Comparison of ENCODE assay signal across 27 cellular contexts in the genomic region with DNA sequence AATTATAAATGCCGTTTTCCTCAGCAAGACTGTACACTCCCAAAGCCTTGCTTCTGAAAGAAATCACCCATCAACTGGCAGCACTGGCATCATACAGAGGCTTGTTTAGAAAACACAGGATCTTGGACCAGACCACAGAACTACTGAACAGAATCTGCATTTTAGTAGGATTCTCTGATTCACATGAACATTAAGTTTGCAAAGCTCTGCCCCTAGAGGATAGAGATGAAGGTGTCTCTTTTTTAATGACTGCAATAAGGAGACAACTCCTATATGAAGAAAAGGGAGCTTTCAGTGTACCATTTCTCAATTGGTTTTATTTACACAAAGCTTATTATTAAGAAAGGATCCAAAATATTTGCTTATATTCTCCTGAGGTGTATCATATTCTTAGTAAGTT.
DNase-seq lines count a peak whose midpoint lies in the region; ATAC-seq and TF ChIP-seq lines count a peak whose summit lies in the region.
"Had no signal": no experiment of that assay in that cellular context is flagged by ENCODE, and none has a peak within 500 bp of the region (broad histone marks: within the 10 kb centered on the region; RNA-seq: fewer than 3 reads in every experiment).

No MANE protein-coding gene starts in this region.

- H4K20me1 ChIP-seq in PC-3 (ENCODE audit: low read length), result no peaks in the 10 kb centered on the region

- H3K9me3 Mint-ChIP-seq in MCF 10A (ENCODE audit: unreplicated experiment), result no peaks in the 10 kb centered on the region
- H3K9me3 Mint-ChIP-seq in endodermal cell, result no peaks in the 10 kb centered on the region
- no peaks in the 10 kb centered on the region for H3K9me3 Mint-ChIP-seq in type B pancreatic cell
- H3K9me3 Mint-ChIP-seq: activated naive CD4-positive, alpha-beta T cell treated with anti-CD3 and anti-CD28 coated beads, Interleukin-2, amount 50 U/mL, for 24 hours; activated T-helper 1 cell treated with anti-CD3 and anti-CD28 coated beads, Interleukin-12 subunit alpha, Interleukin-12 subunit beta, Interleukin-2, Interleukin-4 antibody, amounts not matched to agents 30 ng/mL and 10 ng/mL and 1 ng/mL, durations not matched to agents 14 hours and 24 hours and 36 hours; neural crest cell had no signal

- ATAC-seq in PC-3 (peak; percentile 37; the same call in 1 of the 2 replicates), heart left ventricle (no peak)
- ATAC-seq: activated CD8-positive, alpha-beta memory T cell treated with anti-CD3 and anti-CD28 coated beads, Interleukin-2, amount 10 ng/mL, durations not matched to agents 7 days and 5 days; gastroesophageal sphincter had no signal

- POLR2A ChIA-PET in MCF 10A (lab: Yijun Ruan, JAX) (interaction anchor here (1.1 kb wide), 1 partner anchor 9 kb away, joined by 3 read pairs; no protein-coding TSS in a partner anchor), PC-3 (lab: Charles Lee; ENCODE audit: unreplicated experiment) (interaction anchor here (0.6 kb wide), 1 partner anchor 172 kb away, joined by 3 read pairs; no protein-coding TSS in a partner anchor)

- H3K27ac ChIP-seq in breast epithelium (no peak overlapping the region), PC-3 (ENCODE audit: low read length) (no peak overlapping the region), endodermal cell (ENCODE audit: low read depth, low read length) (no peak overlapping the region), heart left ventricle (no peak overlapping the region)
- H3K27ac ChIP-seq: dorsolateral prefrontal cortex, gastroesophageal sphincter, prostate gland, RWPE1, testis, vagina had no signal

- CTCF ChIA-PET in MCF 10A (lab: Yijun Ruan, JAX), result interaction anchor here (0.6 to 2.5 kb wide), 4 partner anchors 9 to 1377 kb away, joined by 3 to 11 read pairs (median 3); no protein-coding TSS in a partner anchor
- CTCF ChIA-PET in PC-3 (lab: Charles Lee), result interaction anchor here (0.5 to 1.3 kb wide), 5 partner anchors 10 to 1067 kb away, joined by 3 to 4 read pairs (median 3); no protein-coding TSS in a partner anchor

- TF ChIP-seq POLR2A in breast epithelium (IDR thresholded peaks at IDR 0.05), result no peak
- no peak for TF ChIP-seq POLR2A in heart left ventricle (IDR thresholded peaks at IDR 0.05)

- H3K27me3 ChIP-seq in breast epithelium, result no peaks in the 10 kb centered on the region
- no peaks in the 10 kb centered on the region for H3K27me3 ChIP-seq in PC-3 (ENCODE audit: low read length)
- no peaks in the 10 kb centered on the region for H3K27me3 ChIP-seq in endodermal cell (ENCODE audit: control insufficient read depth, insufficient read depth, low read length, poor library complexity, severe bottlenecking)
- H3K27me3 ChIP-seq in heart left ventricle, result no peaks in the 10 kb centered on the region
- H3K27me3 ChIP-seq: dorsolateral prefrontal cortex, gastroesophageal sphincter, testis, vagina had no signal

- H3F3A ChIP-seq in PC-3 (ENCODE audit: low read length, unreplicated experiment), result no peaks in the 10 kb centered on the region

- TF ChIP-seq CTCF in MCF 10A (IDR thresholded peaks at IDR 0.05; ENCODE audit: unreplicated experiment) (no peak), breast epithelium (IDR thresholded peaks at IDR 0.05) (no peak), PC-3 (conservative IDR thresholded peaks at IDR 0.05; ENCODE audit: low read depth, low read length) (peak; percentile 41; the same call in 1 of the 2 replicates), endodermal cell (conservative IDR thresholded peaks at IDR 0.05) (peak; percentile 52), type B pancreatic cell (conservative IDR thresholded peaks at IDR 0.05) (peak; percentile 26), heart left ventricle (IDR thresholded peaks at IDR 0.05) (no peak)

- H3K4me3 ChIP-seq in breast epithelium, result no peak overlapping the region
- H3K4me3 ChIP-seq in PC-3 (ENCODE audit: low read length), result no peak overlapping the region
- H3K4me3 ChIP-seq in endodermal cell (ENCODE audit: low read length), result no peak overlapping the region
- no peak overlapping the region for H3K4me3 ChIP-seq in heart left ventricle
- H3K4me3 ChIP-seq: dorsolateral prefrontal cortex, gastroesophageal sphincter, lung, prostate gland, testis, vagina had no signal

- no peaks in the 10 kb centered on the region for H3K79me2 ChIP-seq in PC-3 (ENCODE audit: low read length)

- peaks cover 23% of the 10 kb centered on the region for H3K27me3 Mint-ChIP-seq in MCF 10A (ENCODE audit: insufficient read depth, unreplicated experiment)
- no peaks in the 10 kb centered on the region for H3K27me3 Mint-ChIP-seq in endodermal cell (ENCODE audit: insufficient read depth)
- no peaks in the 10 kb centered on the region for H3K27me3 Mint-ChIP-seq in type B pancreatic cell
- H3K27me3 Mint-ChIP-seq: activated CD8-positive, alpha-beta memory T cell treated with anti-CD3 and anti-CD28 coated beads, Interleukin-2, amount 10 ng/mL, durations not matched to agents 7 days and 5 days; activated naive CD4-positive, alpha-beta T cell treated with anti-CD3 and anti-CD28 coated beads, Interleukin-2, amount 50 U/mL, for 24 hours had no signal

- H3K4me1 Mint-ChIP-seq in MCF 10A (ENCODE audit: insufficient read depth, unreplicated experiment) (no peaks in the 10 kb centered on the region), endodermal cell (peaks cover 7% of the 10 kb centered on the region), type B pancreatic cell (ENCODE audit: unreplicated experiment) (no peaks in the 10 kb centered on the region)
- H3K4me1 Mint-ChIP-seq: activated CD8-positive, alpha-beta memory T cell treated with anti-CD3 and anti-CD28 coated beads, Interleukin-2, amount 10 ng/mL, durations not matched to agents 7 days and 5 days; activated naive CD4-positive, alpha-beta T cell treated with anti-CD3 and anti-CD28 coated beads, Interleukin-2, amount 50 U/mL, for 24 hours; neural crest cell had no signal

- 83 to 89% methylated on average over 1 of the region's 1 CpG for WGBS in endodermal cell (ENCODE audit: insufficient coverage in 1 of 2, insufficient read length in 1 of 2), 2 experiments
- WGBS in heart left ventricle, 4 donors, result 90 to 99% (median 96%) methylated on average over 1 of the region's 1 CpG

- intact Hi-C loops in MCF 10A (cut with micrococcal nuclease), result no loop called here
- intact Hi-C loops in breast epithelium (cut with DNase I; ENCODE audit: low total_unique reads), result no loop called here
- intact Hi-C loops in PC-3 (cut with micrococcal nuclease), result no loop called here
- intact Hi-C loops in heart left ventricle (cut with DNase I), result loop anchor here in 1 of 10 donors (10.0 kb wide), 1 partner anchor 64 kb away; no protein-coding TSS in a partner anchor

- H3K9me3 ChIP-seq in breast epithelium (no peaks in the 10 kb centered on the region), PC-3 (ENCODE audit: low read length) (no peaks in the 10 kb centered on the region), endodermal cell (ENCODE audit: control insufficient read depth, low read length) (no peaks in the 10 kb centered on the region), heart left ventricle (no peaks in the 10 kb centered on the region)
- H3K9me3 ChIP-seq: gastroesophageal sphincter, prostate gland, testis, vagina had no signal

- no TSS peak for BruUV-seq in MCF 10A (replicated peaks; lab: Mats Ljungman, UMichigan)
- no TSS peak for BruUV-seq in PC-3 (replicated peaks; lab: Mats Ljungman, UMichigan)

- no peak overlapping the region for H2AFZ ChIP-seq in PC-3 (ENCODE audit: low read length)

- peak; percentile 5 for DNase-seq in MCF 10A (ENCODE audit: unreplicated experiment)
- DNase-seq in breast epithelium (ENCODE audit: low spot score in 2 of 2), result no peak
- no peak for DNase-seq in PC-3
- DNase-seq in endodermal cell, result no peak
- no peak for DNase-seq in type B pancreatic cell (ENCODE audit: extremely low spot score, unreplicated experiment)
- DNase-seq in NCI-H2107 treated with DMSO at 0.1 percent for 48 hours (lab: John Stamatoyannopoulos, UW; ENCODE audit: unreplicated experiment), result no peak
- no peak for DNase-seq in RPMI8226
- no peak for DNase-seq in heart left ventricle
- DNase-seq: activated CD8-positive, alpha-beta memory T cell treated with anti-CD3 and anti-CD28 coated beads, Interleukin-2, amount 10 ng/mL, durations not matched to agents 7 days and 5 days; anterior cingulate cortex; central memory CD4-positive, alpha-beta T cell; dorsolateral prefrontal cortex; GF-D8; IMR-90; islet precursor cell; NCI-H187; NCI-H345; NK-92 treated with Interleukin-12 subunit alpha and Interleukin-12 subunit beta, amount 100 ng/mL, for 24 hours; testis had no signal

- H3K9ac ChIP-seq in PC-3 (ENCODE audit: low read length), result no peak overlapping the region
- H3K9ac ChIP-seq in endodermal cell (ENCODE audit: extremely low read depth, low read length, poor library complexity, severe bottlenecking), result no peak overlapping the region

- no peaks in the 10 kb centered on the region for H3K9me2 ChIP-seq in PC-3 (replicated peaks; ENCODE audit: low read length)

- H3K4me3 Mint-ChIP-seq in MCF 10A (ENCODE audit: unreplicated experiment) (no peak overlapping the region), endodermal cell (no peak overlapping the region), type B pancreatic cell (no peak overlapping the region)
- H3K4me3 Mint-ChIP-seq: activated CD8-positive, alpha-beta memory T cell treated with anti-CD3 and anti-CD28 coated beads, Interleukin-2, amount 10 ng/mL, durations not matched to agents 7 days and 5 days; activated naive CD4-positive, alpha-beta T cell treated with anti-CD3 and anti-CD28 coated beads, Interleukin-2, amount 50 U/mL, for 24 hours; activated T-helper 1 cell treated with anti-CD3 and anti-CD28 coated beads, Interleukin-12 subunit alpha, Interleukin-12 subunit beta, Interleukin-2, Interleukin-4 antibody, amounts not matched to agents 30 ng/mL and 10 ng/mL and 1 ng/mL, durations not matched to agents 14 hours and 24 hours and 36 hours; neural crest cell had no signal

- H3K36me3 Mint-ChIP-seq in MCF 10A (ENCODE audit: insufficient read depth, unreplicated experiment), result no peaks in the 10 kb centered on the region
- H3K36me3 Mint-ChIP-seq in endodermal cell (ENCODE audit: low read depth), result no peaks in the 10 kb centered on the region
- H3K36me3 Mint-ChIP-seq in type B pancreatic cell, result no peaks in the 10 kb centered on the region
- H3K36me3 Mint-ChIP-seq: activated CD8-positive, alpha-beta memory T cell treated with anti-CD3 and anti-CD28 coated beads, Interleukin-2, amount 10 ng/mL, durations not matched to agents 7 days and 5 days; activated naive CD4-positive, alpha-beta T cell treated with anti-CD3 and anti-CD28 coated beads, Interleukin-2, amount 50 U/mL, for 24 hours had no signal

- H3K27ac Mint-ChIP-seq in MCF 10A (ENCODE audit: low read depth, unreplicated experiment) (no peak overlapping the region), endodermal cell (no peak overlapping the region), type B pancreatic cell (no peak overlapping the region)
- H3K27ac Mint-ChIP-seq: activated CD8-positive, alpha-beta memory T cell treated with anti-CD3 and anti-CD28 coated beads, Interleukin-2, amount 10 ng/mL, durations not matched to agents 7 days and 5 days; activated naive CD4-positive, alpha-beta T cell treated with anti-CD3 and anti-CD28 coated beads, Interleukin-2, amount 50 U/mL, for 24 hours; activated T-helper 1 cell treated with anti-CD3 and anti-CD28 coated beads, Interleukin-12 subunit alpha, Interleukin-12 subunit beta, Interleukin-2, Interleukin-4 antibody, amounts not matched to agents 30 ng/mL and 10 ng/mL and 1 ng/mL, durations not matched to agents 14 hours and 24 hours and 36 hours had no signal

- H3K4me2 ChIP-seq in PC-3 (ENCODE audit: low read length), result no peak overlapping the region

- H3K36me3 ChIP-seq in breast epithelium (no peaks in the 10 kb centered on the region), PC-3 (ENCODE audit: low read depth, low read length) (no peaks in the 10 kb centered on the region), endodermal cell (ENCODE audit: control insufficient read depth, insufficient read depth, low read length) (no peaks in the 10 kb centered on the region), heart left ventricle (no peaks in the 10 kb centered on the region)
- H3K36me3 ChIP-seq: gastroesophageal sphincter, prostate gland, vagina had no signal

- H3K4me1 ChIP-seq in breast epithelium, result no peaks in the 10 kb centered on the region
- H3K4me1 ChIP-seq in PC-3 (ENCODE audit: insufficient read depth, low read length), result no peaks in the 10 kb centered on the region
- H3K4me1 ChIP-seq in endodermal cell (ENCODE audit: control insufficient read depth, insufficient read depth, low read length), result no peaks in the 10 kb centered on the region
- H3K4me1 ChIP-seq in heart left ventricle, result no peaks in the 10 kb centered on the region
- H3K4me1 ChIP-seq: gastroesophageal sphincter, prostate gland, testis, vagina had no signal

Comparison
In these comparisons a context has a peak if more than half of its experiments do, and no peak if none do; other contexts are left out.
1. CTCF ChIP-seq: peak in PC-3 (single experiment), endodermal cell (single experiment) and type B pancreatic cell (single experiment); none in MCF 10A (single experiment), breast epithelium (0 of 3) and heart left ventricle (0 of 12).